ENCODE assay signal across 7 cellular contexts in the genomic region with DNA sequence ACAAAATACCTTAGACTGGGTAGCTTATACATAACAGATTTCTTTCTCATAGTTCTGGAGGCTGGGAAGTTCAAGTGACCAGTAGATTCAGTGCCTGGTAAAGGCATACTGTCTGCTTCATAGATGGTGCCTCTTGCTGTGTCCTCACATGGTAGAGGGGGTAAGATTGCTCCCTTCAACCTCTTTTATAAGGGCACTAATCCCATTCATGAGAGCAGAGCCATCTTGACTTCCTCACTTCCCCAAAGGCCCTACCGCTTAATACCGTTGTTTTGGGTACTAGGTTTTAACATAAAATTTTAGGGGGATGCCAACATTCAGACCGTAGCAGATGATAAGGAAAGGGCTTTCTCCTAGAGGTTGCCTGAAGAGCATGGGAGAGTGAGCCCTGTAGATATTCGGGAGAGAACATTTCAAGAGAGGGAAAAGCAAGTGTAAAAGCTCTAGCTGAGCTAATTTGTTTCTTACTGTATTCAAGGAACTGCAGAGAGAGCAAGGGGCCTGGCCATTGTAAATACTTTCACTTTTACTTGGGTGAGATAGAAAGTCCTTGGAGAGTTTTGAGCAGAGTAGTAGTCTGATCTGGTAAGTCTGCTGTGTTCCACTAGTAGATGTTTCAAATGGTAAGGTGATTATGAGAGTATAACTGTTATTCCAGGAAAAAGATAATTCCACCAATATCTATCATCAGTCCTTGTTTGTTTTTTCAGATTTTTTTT. TPM values are rescaled to one million over a fixed set of nuclear protein-coding genes. Genes with fewer than 3 reads are reported as not detected.
A peak's percentile ranks its signal among the peaks of the same experiment; 100 is the strongest.
DNase-seq lines count a peak whose midpoint lies in the region; ATAC-seq and TF ChIP-seq lines count a peak whose summit lies in the region.

No MANE protein-coding gene starts in this region.

- no peak overlapping the region for H3K4ac ChIP-seq in mesenchymal stem cell (ENCODE audit: low read depth in 1 of 2, low read length in 2 of 2)

- CTCF ChIA-PET in SK-N-SH (lab: Yijun Ruan, JAX) = interaction anchor here (1.1 kb wide), 1 partner anchor 74 kb away, joined by 3 read pairs; no protein-coding TSS in a partner anchor

- H2AFZ ChIP-seq in SK-N-SH (ENCODE audit: low read depth) = no peak overlapping the region
- H2AFZ ChIP-seq in mesenchymal stem cell (ENCODE audit: low read depth, low read length) = no peak overlapping the region

- no peak overlapping the region for H3K4me3 ChIP-seq in SK-N-SH (ENCODE audit: low read depth in 2 of 2, low read length in 1 of 2)
- peak overlapping the region in 1 of 2 experiments; percentile 62 for H3K4me3 ChIP-seq in mesenchymal stem cell (ENCODE audit: insufficient read depth in 1 of 2, low read depth in 1 of 2, low read length in 2 of 2)
- no peak overlapping the region for H3K4me3 ChIP-seq in ovary

- no peak overlapping the region for H3K14ac ChIP-seq in mesenchymal stem cell (ENCODE audit: low read length in 2 of 2)

- H3K4me1 ChIP-seq in SK-N-SH (ENCODE audit: control insufficient read depth in 1 of 2, insufficient read depth in 2 of 2, low read depth in 1 of 2, low read length in 1 of 2) = peaks cover 5 to 23% of the 10 kb centered on the region in 2 experiments; a peak in 3 of 4 replicates
- H3K4me1 ChIP-seq in mesenchymal stem cell (ENCODE audit: control insufficient read depth, insufficient read depth, low read depth, low read length) = peaks cover 5% of the 10 kb centered on the region
- peaks cover 9% of the 10 kb centered on the region for H3K4me1 ChIP-seq in ovary (ENCODE audit: insufficient read depth)

- H2BK15ac ChIP-seq in mesenchymal stem cell (ENCODE audit: low read depth, poor library complexity, severe bottlenecking) = no peak overlapping the region

- H3K4me2 ChIP-seq in SK-N-SH = peak overlapping the region; percentile 39; the same call in 1 of the 2 replicates
- H3K4me2 ChIP-seq in mesenchymal stem cell (ENCODE audit: low read length, poor library complexity, severe bottlenecking) = peak overlapping the region; percentile 1

- no peak overlapping the region for H2BK120ac ChIP-seq in mesenchymal stem cell (ENCODE audit: low read depth, low read length)

- no peak overlapping the region for H2BK5ac ChIP-seq in mesenchymal stem cell (ENCODE audit: low read depth, low read length, poor library complexity, severe bottlenecking)

- no peaks in the 10 kb centered on the region for H3K79me1 ChIP-seq in mesenchymal stem cell (replicated peaks; ENCODE audit: low read length, poor library complexity, severe bottlenecking)

- TF ChIP-seq RAD21 in SK-N-SH (IDR thresholded peaks at IDR 0.05; ENCODE audit: low read length) = no peak

- no peaks in the 10 kb centered on the region for H3K9me3 ChIP-seq in SK-N-SH
- H3K9me3 ChIP-seq in mesenchymal stem cell (ENCODE audit: control insufficient read depth, low read length) = no peaks in the 10 kb centered on the region
- no peaks in the 10 kb centered on the region for H3K9me3 ChIP-seq in ovary

- H3K79me2 ChIP-seq in SK-N-SH (ENCODE audit: insufficient read depth) = peaks cover 99% of the 10 kb centered on the region

- no peak overlapping the region for H4K91ac ChIP-seq in mesenchymal stem cell (ENCODE audit: low read length)

- H3K36me3 ChIP-seq in SK-N-SH (replicated peaks in 1 of 2; ENCODE audit: control insufficient read depth in 1 of 2, insufficient read depth in 2 of 2, low read length in 1 of 2) (peaks cover 0 to 13% of the 10 kb centered on the region in 2 experiments), mesenchymal stem cell (ENCODE audit: control insufficient read depth in 1 of 2, insufficient read depth in 2 of 2, low read depth in 1 of 2, low read length in 2 of 2) (no peaks in the 10 kb centered on the region), ovary (no peaks in the 10 kb centered on the region)

- H3K27ac ChIP-seq in SK-N-SH (ENCODE audit: low read depth in 2 of 2, low read length in 1 of 2) (peak overlapping the region in 1 of 2 experiments; percentile 21; a peak in 1 of 4 replicates), mesenchymal stem cell (ENCODE audit: low read length, poor library complexity, severe bottlenecking) (peak overlapping the region; percentile 6), ovary (peak overlapping the region in 1 of 2 donors; percentile 1)

- ATAC-seq in GM19035 (IDR thresholded peaks at IDR 0.05; ENCODE audit: unreplicated experiment) (peak; percentile 95), HG02798 (IDR thresholded peaks at IDR 0.05; ENCODE audit: poor library complexity, unreplicated experiment) (peak; percentile 95)

- no peaks in the 10 kb centered on the region for H3K27me3 ChIP-seq in SK-N-SH (ENCODE audit: insufficient read depth)
- H3K27me3 ChIP-seq in mesenchymal stem cell (ENCODE audit: control insufficient read depth in 1 of 2, insufficient read depth in 1 of 2, low read length in 2 of 2) = no peaks in the 10 kb centered on the region
- H3K27me3 ChIP-seq in ovary = no peaks in the 10 kb centered on the region

- H2AK5ac ChIP-seq in mesenchymal stem cell (ENCODE audit: low read length, severe bottlenecking) = no peak overlapping the region

- no peak overlapping the region for H2BK12ac ChIP-seq in mesenchymal stem cell (ENCODE audit: low read length in 2 of 2)

- 91% methylated on average over 4 of the region's 4 CpGs for WGBS in SK-N-SH (ENCODE audit: low lambda C conversion rate)
- WGBS in mesenchymal stem cell = 65% methylated on average over 4 of the region's 4 CpGs
- 28 to 49% (median 40%) methylated on average over 4 of the region's 4 CpGs for WGBS in ovary, 3 donors

- intact Hi-C loops in ovary (cut with DNase I) = no loop called here

- H3K9ac ChIP-seq in SK-N-SH = no peak overlapping the region
- peak overlapping the region; percentile 43 for H3K9ac ChIP-seq in mesenchymal stem cell (ENCODE audit: low read length)

- H3K23ac ChIP-seq in mesenchymal stem cell (ENCODE audit: low read length in 2 of 2) = no peak overlapping the region

- peaks cover 11% of the 10 kb centered on the region for H3F3A ChIP-seq in SK-N-SH (replicated peaks; ENCODE audit: insufficient read depth)

- DNase-seq in SK-N-SH (no peak), mesenchymal stem cell (peak; percentile 71), SKM-1 treated with dmso at 0.1 percent for 144 hours (lab: John Stamatoyannopoulos, UW; ENCODE audit: unreplicated experiment) (no peak), ovary (no peak)
- DNase-seq in stimulated activated CD8-positive, alpha-beta memory T cell treated with anti-CD3 and anti-CD28 coated beads, Interleukin-4, amount 100 ng/mL, for 48 hours = no peak

- TF ChIP-seq CTCF in SK-N-SH (IDR thresholded peaks at IDR 0.05) (no peak), ovary (IDR thresholded peaks at IDR 0.05) (no peak)

- H4K8ac ChIP-seq in mesenchymal stem cell (ENCODE audit: low read length) = no peak overlapping the region

- H3K9me2 ChIP-seq in SK-N-SH = no peaks in the 10 kb centered on the region

- POLR2A ChIA-PET in SK-N-SH (lab: Yijun Ruan, JAX) = no interaction called here

- no peak for TF ChIP-seq POLR2A in ovary (IDR thresholded peaks at IDR 0.05)

- H4K20me1 ChIP-seq in SK-N-SH (ENCODE audit: insufficient read depth) = peaks cover 64% of the 10 kb centered on the region

- no peak for TF ChIP-seq EP300 in SK-N-SH (IDR thresholded peaks at IDR 0.05; ENCODE audit: borderline replicate concordance in 1 of 2, low read depth in 1 of 2, low read length in 1 of 2)
- no peak for TF ChIP-seq EP300 in ovary (IDR thresholded peaks at IDR 0.05)

- H3K18ac ChIP-seq in mesenchymal stem cell (ENCODE audit: low read depth in 1 of 2, low read length in 2 of 2) = peak overlapping the region in 1 of 2 experiments; percentile 83

TF ChIP-seq in SK-N-SH, 30 proteins besides CTCF, POLR2A, EP300 and RAD21:
- TF ChIP-seq RFX5 (IDR thresholded peaks at IDR 0.05; ENCODE audit: low read length) (no peak), FOXM1 (IDR thresholded peaks at IDR 0.05; ENCODE audit: low read depth) (no peak), TAF1 (IDR thresholded peaks at IDR 0.05; ENCODE audit: borderline replicate concordance, low read depth, low read length) (no peak), FOXJ3 (CRISPR knock-in tag; IDR thresholded peaks at IDR 0.05) (no peak), MEF2A (IDR thresholded peaks at IDR 0.05; ENCODE audit: borderline replicate concordance, low read depth) (no peak), YY1 (IDR thresholded peaks at IDR 0.05; ENCODE audit: low read depth) (no peak), RXRA (IDR thresholded peaks at IDR 0.05; ENCODE audit: borderline replicate concordance, low read depth) (no peak), CHD2 (IDR thresholded peaks at IDR 0.05; ENCODE audit: low read length, partially characterized antibody) (no peak)

RNA-seq across cellular contexts. Expression of gene FRS2, which starts 27.3 kb away (rescaled TPM):
- polyA plus RNA-seq in SK-N-SH (2012; rRNA removed) (7.1 and 9.6 TPM in 2 replicates), ovary (10 to 100 TPM; 15.5 to 22.8 TPM)
- polyA plus RNA-seq in SK-N-SH (2012; cell fraction: cytosol; rRNA removed) = 9.6 and 10.6 TPM in 2 replicates
- polyA plus RNA-seq in SK-N-SH (2012; cell fraction: nucleus; rRNA removed) = 5.8 and 13.9 TPM in 2 replicates
- 16.3 TPM for polyA plus RNA-seq in mesenchymal stem cell (2013, experiment 1 of 2)
- polyA plus RNA-seq in mesenchymal stem cell (2013, experiment 2 of 2) = 17.0 TPM
- total RNA-seq in ovary = 10 to 100 TPM; 39.9 to 64.2 (median 45.7) TPM
